ENCODE assay signal across 13 cellular contexts in genomic region chr5:159182691-159183090, GRCh38. TPM values are rescaled to one million over a fixed set of nuclear protein-coding genes. Genes with fewer than 3 reads are reported as not detected.
DNase-seq lines count a peak whose midpoint lies in the region; ATAC-seq and TF ChIP-seq lines count a peak whose summit lies in the region.
"Had no signal": no experiment of that assay in that cellular context is flagged by ENCODE, and none has a peak within 500 bp of the region (broad histone marks: within the 10 kb centered on the region; RNA-seq: fewer than 3 reads in every experiment).

No MANE protein-coding gene starts in this region.

- no peak overlapping the region for H4K8ac ChIP-seq in mesendoderm (ENCODE audit: low read depth, low read length)

- no peak overlapping the region for H3K4me3 ChIP-seq in mesendoderm (ENCODE audit: low read length)
- H3K4me3 ChIP-seq: lung, SK-N-MC had no signal

- H3K4me3 Mint-ChIP-seq in CD14-positive monocyte (no peak overlapping the region), HFFc6 (peak overlapping the region; percentile 55)
- no peak overlapping the region for H3K4me3 Mint-ChIP-seq in dendritic cell treated with granulocyte-macrophage colony-stimulating factor and Interleukin-4, amounts not matched to agents 40 ng/mL and 50 ng/mL, for 4 days
- no peak overlapping the region for H3K4me3 Mint-ChIP-seq in stimulated activated naive B cell treated with anti-CD40 and anti-IgM and Interleukin-4, amounts not matched to agents 10 μg/mL and 1 μg/mL and 100 μg/mL, for 72 hours

- H3K4ac ChIP-seq in mesendoderm (ENCODE audit: low read depth, low read length): no peak overlapping the region

- no peak overlapping the region for H3K9ac ChIP-seq in mesendoderm (ENCODE audit: low read length)

- no peaks in the 10 kb centered on the region for H3K27me3 Mint-ChIP-seq in CD14-positive monocyte (ENCODE audit: low read depth in 3 of 3)
- no peaks in the 10 kb centered on the region; the same call in 1 of the 2 replicates for H3K27me3 Mint-ChIP-seq in HFFc6 (ENCODE audit: insufficient read depth)
- no peaks in the 10 kb centered on the region for H3K27me3 Mint-ChIP-seq in dendritic cell treated with granulocyte-macrophage colony-stimulating factor and Interleukin-4, amounts not matched to agents 40 ng/mL and 50 ng/mL, for 4 days
- no peaks in the 10 kb centered on the region for H3K27me3 Mint-ChIP-seq in stimulated activated naive B cell treated with anti-CD40 and anti-IgM and Interleukin-4, amounts not matched to agents 10 μg/mL and 1 μg/mL and 100 μg/mL, for 72 hours

- H3K4me1 Mint-ChIP-seq in CD14-positive monocyte (peaks cover 27% of the 10 kb centered on the region), HFFc6 (ENCODE audit: low read depth) (peaks cover 89% of the 10 kb centered on the region)
- peaks cover 47% of the 10 kb centered on the region for H3K4me1 Mint-ChIP-seq in dendritic cell treated with granulocyte-macrophage colony-stimulating factor and Interleukin-4, amounts not matched to agents 40 ng/mL and 50 ng/mL, for 4 days (ENCODE audit: low read depth)
- H3K4me1 Mint-ChIP-seq in stimulated activated naive B cell treated with anti-CD40 and anti-IgM and Interleukin-4, amounts not matched to agents 10 μg/mL and 1 μg/mL and 100 μg/mL, for 72 hours: peaks cover 35 to 73% of the 10 kb centered on the region in 2 donors

- no peak overlapping the region for H3K56ac ChIP-seq in mesendoderm (ENCODE audit: low read length)

- H3K27ac ChIP-seq in mesendoderm (ENCODE audit: low read depth, low read length): no peak overlapping the region
- H3K27ac ChIP-seq: SK-N-MC had no signal

- intact Hi-C loops in CD14-positive monocyte (cut with micrococcal nuclease): no loop called here
- intact Hi-C loops in dendritic cell treated with granulocyte-macrophage colony-stimulating factor and Interleukin-4, amounts not matched to agents 40 ng/mL and 50 ng/mL, for 4 days (cut with micrococcal nuclease): no loop called here

- WGBS in mesendoderm (ENCODE audit: extremely low coverage, insufficient coverage, low lambda C conversion rate): no CpG with 5 or more reads among the region's 1 CpG

- no peaks in the 10 kb centered on the region for H3K36me3 ChIP-seq in mesendoderm (ENCODE audit: control insufficient read depth, insufficient read depth, low read length)

- no peak overlapping the region for H2BK120ac ChIP-seq in mesendoderm (ENCODE audit: low read depth, low read length)

- H3K27ac Mint-ChIP-seq in CD14-positive monocyte (peak overlapping the region in 4 of 7 donors; percentile 19 to 67 (median 55)), HFFc6 (peak overlapping the region; percentile 79)
- H3K27ac Mint-ChIP-seq in dendritic cell treated with granulocyte-macrophage colony-stimulating factor and Interleukin-4, amounts not matched to agents 40 ng/mL and 50 ng/mL, for 4 days: peak overlapping the region; percentile 71
- H3K27ac Mint-ChIP-seq in stimulated activated naive B cell treated with anti-CD40 and anti-IgM and Interleukin-4, amounts not matched to agents 10 μg/mL and 1 μg/mL and 100 μg/mL, for 72 hours: no peak overlapping the region

- H3K36me3 Mint-ChIP-seq in CD14-positive monocyte: peaks cover 43 to 55% of the 10 kb centered on the region in 2 donors
- H3K36me3 Mint-ChIP-seq in HFFc6 (ENCODE audit: low read depth): peaks cover 21% of the 10 kb centered on the region
- peaks cover 49% of the 10 kb centered on the region for H3K36me3 Mint-ChIP-seq in dendritic cell treated with granulocyte-macrophage colony-stimulating factor and Interleukin-4, amounts not matched to agents 40 ng/mL and 50 ng/mL, for 4 days (ENCODE audit: low read depth)
- peaks cover 9 to 36% of the 10 kb centered on the region in 2 donors for H3K36me3 Mint-ChIP-seq in stimulated activated naive B cell treated with anti-CD40 and anti-IgM and Interleukin-4, amounts not matched to agents 10 μg/mL and 1 μg/mL and 100 μg/mL, for 72 hours

- H3K4me2 ChIP-seq in mesendoderm (ENCODE audit: low read length): no peak overlapping the region

- TF ChIP-seq CTCF in CD14-positive monocyte (IDR thresholded peaks at IDR 0.05) (no peak), HFFc6 (IDR thresholded peaks at IDR 0.05) (no peak)

- no peak for ATAC-seq in stimulated activated naive B cell treated with anti-CD40 and anti-IgM and Interleukin-4, amounts not matched to agents 10 μg/mL and 1 μg/mL and 100 μg/mL, for 72 hours (replicated peaks)

- no peak overlapping the region for H2BK15ac ChIP-seq in mesendoderm (replicated peaks; ENCODE audit: low read depth)

- peaks cover 4% of the 10 kb centered on the region for H3K79me1 ChIP-seq in mesendoderm (ENCODE audit: low read length)

- no peaks in the 10 kb centered on the region for H3K27me3 ChIP-seq in mesendoderm (ENCODE audit: insufficient read depth, low read length, poor library complexity)

- H3K9me3 Mint-ChIP-seq in CD14-positive monocyte (no peaks in the 10 kb centered on the region), HFFc6 (no peaks in the 10 kb centered on the region)
- no peaks in the 10 kb centered on the region for H3K9me3 Mint-ChIP-seq in dendritic cell treated with granulocyte-macrophage colony-stimulating factor and Interleukin-4, amounts not matched to agents 40 ng/mL and 50 ng/mL, for 4 days
- no peaks in the 10 kb centered on the region for H3K9me3 Mint-ChIP-seq in stimulated activated naive B cell treated with anti-CD40 and anti-IgM and Interleukin-4, amounts not matched to agents 10 μg/mL and 1 μg/mL and 100 μg/mL, for 72 hours

- no peak overlapping the region for H2BK5ac ChIP-seq in mesendoderm (ENCODE audit: low read length)

- H4K5ac ChIP-seq in mesendoderm (ENCODE audit: low read length): no peak overlapping the region

- H3K79me2 ChIP-seq in mesendoderm (ENCODE audit: control insufficient read depth, insufficient read depth, low read length): no peaks in the 10 kb centered on the region

- no peak overlapping the region for H3K18ac ChIP-seq in mesendoderm (ENCODE audit: low read length)

- DNase-seq in CD14-positive monocyte (ENCODE audit: low spot score) (no peak), HFFc6 (no peak), mesendoderm (peak; percentile 48), COLO668 (lab: John Stamatoyannopoulos, UW; ENCODE audit: unreplicated experiment) (no peak), T-helper 1 cell (no peak)
- no peak for DNase-seq in stimulated activated CD4-positive, alpha-beta T cell treated with anti-CD3 and anti-CD28 coated beads, Interleukin-4, amount 100 ng/mL, for 1 hour
- DNase-seq in stimulated activated naive B cell treated with anti-CD40 and anti-IgM and Interleukin-4, amounts not matched to agents 10 μg/mL and 1 μg/mL and 100 μg/mL, for 72 hours: no peak
- DNase-seq: anterior cingulate cortex, DND-41, NCI-H69 had no signal

- H3K23ac ChIP-seq in mesendoderm (ENCODE audit: low read length): no peak overlapping the region

- H3K4me1 ChIP-seq in mesendoderm (ENCODE audit: control insufficient read depth, low read depth, low read length): peaks cover 2% of the 10 kb centered on the region

- H2AK5ac ChIP-seq in mesendoderm (ENCODE audit: low read length): no peak overlapping the region

RNA-seq across cellular contexts. Expression of gene RNF145, which starts 26.7 kb away (rescaled TPM):
- polyA plus RNA-seq in CD14-positive monocyte: 10 to 100 TPM in 1 of 2 donors, 1 to 10 TPM in 1; 9.1 to 11.5 TPM
- total RNA-seq in HFFc6 (2021; fragmentation: NEBNext Ultra II Directional; extraction: Animal tissue kit (Norgen Biotek cat#: 25700)): 10 to 100 TPM; 69.8 to 88.1 (median 78.6) TPM
- polyA plus RNA-seq in mesendoderm (2013, experiment 1 of 2): 64.9 TPM
- 62.8 TPM for polyA plus RNA-seq in mesendoderm (2013, experiment 2 of 2)
